Comparison of ENCODE assay signal across 8 cellular contexts in genomic region chr21:46635324-46636180, GRCh38. TPM values are rescaled to one million over a fixed set of nuclear protein-coding genes. Genes with fewer than 3 reads are reported as not detected.
DNase-seq lines count a peak whose midpoint lies in the region; ATAC-seq and TF ChIP-seq lines count a peak whose summit lies in the region.

TSS of gene PRMT2 (plus strand) at chr21:46635674. CDS start at chr21:46636952, 1,278 bp downstream.

- H3K4me3 ChIP-seq in OCI-LY3 (ENCODE audit: low read length): peak within 1 kb of the TSS; percentile 89

- peaks cover 46% of the 10 kb centered on the region for H3K4me1 Mint-ChIP-seq in endothelial cell (ENCODE audit: unreplicated experiment)
- H3K4me1 Mint-ChIP-seq in mesothelial cell of epicardium: peaks cover 35% of the 10 kb centered on the region

- no peaks in the 10 kb centered on the region for H3K36me3 ChIP-seq in OCI-LY3 (replicated peaks; ENCODE audit: low read depth, low read length)

- ATAC-seq in GM21526 (IDR thresholded peaks at IDR 0.05; ENCODE audit: low FRiP score, unreplicated experiment): peak; percentile 81

- peak within 1 kb of the TSS; percentile 92 for H3K4me2 ChIP-seq in OCI-LY3 (ENCODE audit: low read length)

- peak within 1 kb of the TSS; percentile 81 for H2AFZ ChIP-seq in OCI-LY3 (ENCODE audit: low read depth, low read length)

- H3K4me1 ChIP-seq in OCI-LY3 (ENCODE audit: low read length): peaks cover 17% of the 10 kb centered on the region

- no peaks in the 10 kb centered on the region for H3K79me2 ChIP-seq in OCI-LY3 (ENCODE audit: low read length)

- H3K4me3 Mint-ChIP-seq in endothelial cell (ENCODE audit: unreplicated experiment) (peak within 1 kb of the TSS; percentile 97), mesothelial cell of epicardium (peak within 1 kb of the TSS; percentile 86)

- H3K9me3 ChIP-seq in OCI-LY3 (ENCODE audit: insufficient read depth, low read length): no peaks in the 10 kb centered on the region

- peak within 1 kb of the TSS; percentile 84 for H3K9ac ChIP-seq in OCI-LY3 (ENCODE audit: low read length)

- no peaks in the 10 kb centered on the region for H4K20me1 ChIP-seq in OCI-LY3 (ENCODE audit: insufficient read depth, low read length)

- H3K36me3 Mint-ChIP-seq in endothelial cell (ENCODE audit: low read depth, unreplicated experiment): peaks cover 7% of the 10 kb centered on the region
- peaks cover under 1% of the 10 kb centered on the region for H3K36me3 Mint-ChIP-seq in mesothelial cell of epicardium

- peaks cover 2% of the 10 kb centered on the region for H3K27me3 Mint-ChIP-seq in endothelial cell (ENCODE audit: unreplicated experiment)
- peaks cover 4% of the 10 kb centered on the region for H3K27me3 Mint-ChIP-seq in mesothelial cell of epicardium (ENCODE audit: low read depth)

- peak; percentile 98 for DNase-seq in DMS 273 (lab: John Stamatoyannopoulos, UW; ENCODE audit: unreplicated experiment)
- DNase-seq in HuH-7.5 (ENCODE audit: low spot score): peak; percentile 94
- DNase-seq in activated CD8-positive, alpha-beta memory T cell treated with anti-CD3 and anti-CD28 coated beads, Interleukin-2, amount 50 U/mL, for 48 hours: peak; percentile 99
- peak; percentile 99 for DNase-seq in endothelial cell (ENCODE audit: low spot score)
- DNase-seq in mesothelial cell of epicardium (ENCODE audit: low spot score in 2 of 2, unreplicated experiment in 2 of 2): peak; percentile 98 to 100
- DNase-seq in stimulated activated CD8-positive, alpha-beta memory T cell treated with anti-CD3 and anti-CD28 coated beads, Interleukin-15, amount 100 ng/mL, for 4 hours (ENCODE audit: low read depth in 2 of 2): peak; percentile 95 to 97

- TF ChIP-seq CTCF in OCI-LY3 (IDR thresholded peaks at IDR 0.05; ENCODE audit: low read depth, low read length): no peak
- no peak for TF ChIP-seq CTCF in endothelial cell (IDR thresholded peaks at IDR 0.05; ENCODE audit: unreplicated experiment)
- TF ChIP-seq CTCF in mesothelial cell of epicardium (IDR thresholded peaks at IDR 0.05; ENCODE audit: unreplicated experiment): peak; percentile 6

- H3K9me3 Mint-ChIP-seq in endothelial cell (ENCODE audit: unreplicated experiment): no peaks in the 10 kb centered on the region
- peaks cover 5% of the 10 kb centered on the region for H3K9me3 Mint-ChIP-seq in mesothelial cell of epicardium

- no peaks in the 10 kb centered on the region for H3K27me3 ChIP-seq in OCI-LY3 (ENCODE audit: low read depth, low read length)

- H3K27ac ChIP-seq in OCI-LY3 (ENCODE audit: low read length): peak within 1 kb of the TSS; percentile 73

- peak within 1 kb of the TSS; percentile 97 for H3K27ac Mint-ChIP-seq in endothelial cell (ENCODE audit: unreplicated experiment)
- H3K27ac Mint-ChIP-seq in mesothelial cell of epicardium: peak within 1 kb of the TSS; percentile 98

RNA-seq across cellular contexts. Expression of gene PRMT2, which starts in this region (rescaled TPM):
- total RNA-seq in endothelial cell (ENCODE audit: unreplicated experiment): 151 TPM
- total RNA-seq in mesothelial cell of epicardium: 80.0 to 85.5 TPM (median 84.4 TPM) in 3 replicates

Comparison
In these comparisons a context has a peak if more than half of its experiments do, and no peak if none do; other contexts are left out.
1. Peak in every context shown above with its lines: DNase-seq, ATAC-seq, H3K4me3 ChIP-seq and H3K27ac ChIP-seq.